In genomic region chr10:126609566-126609965, GRCh38 we compare ENCODE assay signal across 24 cellular contexts.
"Had no signal": no experiment of that assay in that cellular context is flagged by ENCODE, and none has a peak within 500 bp of the region (broad histone marks: within the 10 kb centered on the region; RNA-seq: fewer than 3 reads in every experiment).

No MANE protein-coding gene starts in this region.

- H3K4me1 Mint-ChIP-seq: activated CD4-positive, alpha-beta memory T cell treated with anti-CD3 and anti-CD28 coated beads, Interleukin-2, amount 10 ng/mL, durations not matched to agents 7 days and 5 days; activated CD8-positive, alpha-beta memory T cell treated with anti-CD3 and anti-CD28 coated beads, Interleukin-2, amount 10 ng/mL, durations not matched to agents 7 days and 5 days; activated naive CD8-positive, alpha-beta T cell treated with anti-CD3 and anti-CD28 coated beads, Interleukin-2, amount 10 ng/mL, durations not matched to agents 7 days and 5 days; central memory CD8-positive, alpha-beta T cell; immature natural killer cell; memory B cell; naive B cell; neural crest cell; stimulated activated naive B cell treated with anti-CD40 and anti-IgM and Interleukin-4, amounts not matched to agents 10 μg/mL and 1 μg/mL and 100 μg/mL, for 72 hours; WTC11 had no signal

- H3K9me3 Mint-ChIP-seq: activated naive CD8-positive, alpha-beta T cell treated with anti-CD3 and anti-CD28 coated beads, Interleukin-2, amount 10 ng/mL, durations not matched to agents 7 days and 5 days; activated T-helper 2 cell treated with anti-CD3 and anti-CD28 coated beads, Interferon-gamma antibody, Interleukin-2, Interleukin-4, amounts not matched to agents 10 μg/mL and 5 μg/mL and 100 μg/mL, durations not matched to agents 14 hours and 24 hours and 36 hours; memory B cell; neural crest cell; stimulated activated naive B cell treated with anti-CD40 and anti-IgM and Interleukin-4, amounts not matched to agents 10 μg/mL and 1 μg/mL and 100 μg/mL, for 72 hours; type B pancreatic cell; WTC11 had no signal

- H3K27ac ChIP-seq: brain microvascular endothelial cell, coronary artery, heart left ventricle, right lobe of liver had no signal

- ATAC-seq: activated CD8-positive, alpha-beta memory T cell treated with anti-CD3 and anti-CD28 coated beads, Interleukin-2, amount 10 ng/mL, durations not matched to agents 7 days and 5 days; left ventricle myocardium superior; mucosa of descending colon; stimulated activated naive B cell treated with anti-CD40 and anti-IgM and Interleukin-4, amounts not matched to agents 10 μg/mL and 1 μg/mL and 100 μg/mL, for 72 hours; WTC11 had no signal

- H3K27me3 Mint-ChIP-seq: activated CD4-positive, alpha-beta memory T cell treated with anti-CD3 and anti-CD28 coated beads, Interleukin-2, amount 10 ng/mL, durations not matched to agents 7 days and 5 days; activated CD8-positive, alpha-beta memory T cell treated with anti-CD3 and anti-CD28 coated beads, Interleukin-2, amount 10 ng/mL, durations not matched to agents 7 days and 5 days; activated naive CD8-positive, alpha-beta T cell treated with anti-CD3 and anti-CD28 coated beads, Interleukin-2, amount 10 ng/mL, durations not matched to agents 7 days and 5 days; central memory CD8-positive, alpha-beta T cell; memory B cell; naive B cell; type B pancreatic cell had no signal

- H3K27ac Mint-ChIP-seq: activated CD4-positive, alpha-beta memory T cell treated with anti-CD3 and anti-CD28 coated beads, Interleukin-2, amount 10 ng/mL, durations not matched to agents 7 days and 5 days; activated CD8-positive, alpha-beta memory T cell treated with anti-CD3 and anti-CD28 coated beads, Interleukin-2, amount 10 ng/mL, durations not matched to agents 7 days and 5 days; activated naive CD8-positive, alpha-beta T cell treated with anti-CD3 and anti-CD28 coated beads, Interleukin-2, amount 10 ng/mL, durations not matched to agents 7 days and 5 days; activated T-helper 2 cell treated with anti-CD3 and anti-CD28 coated beads, Interferon-gamma antibody, Interleukin-2, Interleukin-4, amounts not matched to agents 10 μg/mL and 5 μg/mL and 100 μg/mL, durations not matched to agents 14 hours and 24 hours and 36 hours; immature natural killer cell; memory B cell; naive B cell; stimulated activated naive B cell treated with anti-CD40 and anti-IgM and Interleukin-4, amounts not matched to agents 10 μg/mL and 1 μg/mL and 100 μg/mL, for 72 hours; type B pancreatic cell; WTC11 had no signal

- H3K36me3 ChIP-seq: brain microvascular endothelial cell, heart left ventricle, right lobe of liver had no signal

- H3K4me3 ChIP-seq: coronary artery, heart left ventricle, mucosa of descending colon, right lobe of liver had no signal

- H3K27me3 ChIP-seq: brain microvascular endothelial cell, heart left ventricle, right lobe of liver had no signal

- H3K36me3 Mint-ChIP-seq: activated CD8-positive, alpha-beta memory T cell treated with anti-CD3 and anti-CD28 coated beads, Interleukin-2, amount 10 ng/mL, durations not matched to agents 7 days and 5 days; activated naive CD8-positive, alpha-beta T cell treated with anti-CD3 and anti-CD28 coated beads, Interleukin-2, amount 10 ng/mL, durations not matched to agents 7 days and 5 days; immature natural killer cell; memory B cell; naive B cell; stimulated activated naive B cell treated with anti-CD40 and anti-IgM and Interleukin-4, amounts not matched to agents 10 μg/mL and 1 μg/mL and 100 μg/mL, for 72 hours; type B pancreatic cell; WTC11 had no signal

- H3K4me3 Mint-ChIP-seq: activated CD4-positive, alpha-beta memory T cell treated with anti-CD3 and anti-CD28 coated beads, Interleukin-2, amount 10 ng/mL, durations not matched to agents 7 days and 5 days; activated CD8-positive, alpha-beta memory T cell treated with anti-CD3 and anti-CD28 coated beads, Interleukin-2, amount 10 ng/mL, durations not matched to agents 7 days and 5 days; activated naive CD8-positive, alpha-beta T cell treated with anti-CD3 and anti-CD28 coated beads, Interleukin-2, amount 10 ng/mL, durations not matched to agents 7 days and 5 days; central memory CD8-positive, alpha-beta T cell; immature natural killer cell; memory B cell; naive B cell; neural crest cell; stimulated activated naive B cell treated with anti-CD40 and anti-IgM and Interleukin-4, amounts not matched to agents 10 μg/mL and 1 μg/mL and 100 μg/mL, for 72 hours; type B pancreatic cell; WTC11 had no signal

- H3K4me1 ChIP-seq: heart left ventricle, right lobe of liver had no signal

- DNase-seq: activated CD4-positive, alpha-beta memory T cell treated with anti-CD3 and anti-CD28 coated beads, Interleukin-2, amount 10 ng/mL, durations not matched to agents 7 days and 5 days; activated CD4-positive, alpha-beta T cell treated with anti-CD3 and anti-CD28 coated beads for 4 hours; activated CD8-positive, alpha-beta memory T cell treated with anti-CD3 and anti-CD28 coated beads, Interleukin-2, amount 10 ng/mL, durations not matched to agents 7 days and 5 days; activated naive CD4-positive, alpha-beta T cell treated with Interleukin-2 at 50 U/mL for 16 hours; activated naive CD8-positive, alpha-beta T cell treated with anti-CD3 and anti-CD28 coated beads, Interleukin-2, amount 10 ng/mL, durations not matched to agents 7 days and 5 days; aorta; brain microvascular endothelial cell; erythroblast; foreskin melanocyte; heart left ventricle; immature natural killer cell; left ventricle myocardium superior; mucosa of descending colon; naive B cell; right lobe of liver; stimulated activated CD4-positive, alpha-beta T cell treated with anti-CD3 and anti-CD28 coated beads, Interleukin-4, amount 100 ng/mL, for 24 hours; stimulated activated naive B cell treated with anti-CD40 and anti-IgM and Interleukin-4, amounts not matched to agents 10 μg/mL and 1 μg/mL and 100 μg/mL, for 72 hours had no signal
